In genomic region chr12:31204995-31205582, GRCh38 we compare ENCODE assay signal across 10 cellular contexts.
DNase-seq lines count a peak whose midpoint lies in the region; ATAC-seq and TF ChIP-seq lines count a peak whose summit lies in the region.
"Had no signal": no experiment of that assay in that cellular context is flagged by ENCODE, and none has a peak within 500 bp of the region (broad histone marks: within the 10 kb centered on the region; RNA-seq: fewer than 3 reads in every experiment).

No MANE protein-coding gene starts in this region.

- DNase-seq in GM10248 (ENCODE audit: extremely low spot score) (peak; percentile 34), fibroblast of the aortic adventitia (ENCODE audit: low read depth) (peak; percentile 47), NCI-H1092 treated with DMSO at 0.1 percent for 48 hours (lab: John Stamatoyannopoulos, UW) (no peak), NCI-H1092 (lab: John Stamatoyannopoulos, UW) (no peak), GM19240 (ENCODE audit: insufficient read length, low spot score) (no peak)
- no peak for DNase-seq in stimulated activated CD4-positive, alpha-beta T cell treated with anti-CD3 and anti-CD28 coated beads, Interleukin-4, amount 100 ng/mL, for 24 hours
- DNase-seq: natural killer cell, upper lobe of right lung had no signal

- ATAC-seq in GM21390 (IDR thresholded peaks at IDR 0.05; ENCODE audit: unreplicated experiment), result peak; percentile 95
- peak; percentile 95 for ATAC-seq in HG03520 (IDR thresholded peaks at IDR 0.05; ENCODE audit: unreplicated experiment)

- H3K4me3 ChIP-seq in fibroblast of the aortic adventitia (ENCODE audit: low read depth, low read length), result no peak overlapping the region
- H3K4me3 ChIP-seq: upper lobe of right lung had no signal

- TF ChIP-seq CTCF in GM10248 (IDR thresholded peaks at IDR 0.05; ENCODE audit: control extremely low read depth, extremely low read depth, low read depth, missing control alignments), result no peak
- TF ChIP-seq CTCF in fibroblast of the aortic adventitia (IDR thresholded peaks at IDR 0.05; ENCODE audit: insufficient read depth, low read length), result no peak

- POLR2A ChIA-PET in GM10248 (lab: Yijun Ruan, JAX), result no interaction called here

- CTCF ChIA-PET in GM10248 (lab: Yijun Ruan, JAX), result interaction anchor here (1.6 kb wide), 1 partner anchor 9 kb away, joined by 4 read pairs; no protein-coding TSS in a partner anchor

Comparison
In these comparisons a context has a peak if more than half of its experiments do, and no peak if none do; other contexts are left out.
1. DNase-seq: peak in GM10248 (single experiment) and fibroblast of the aortic adventitia (single experiment); none in stimulated activated CD4-positive, alpha-beta T cell treated with anti-CD3 and anti-CD28 coated beads, Interleukin-4, amount 100 ng/mL, for 24 hours (single experiment), NCI-H1092 treated with DMSO at 0.1 percent for 48 hours (single experiment), NCI-H1092 (single experiment) and GM19240 (single experiment).